8 cellular contexts compared by ENCODE assay signal in the genomic region with DNA sequence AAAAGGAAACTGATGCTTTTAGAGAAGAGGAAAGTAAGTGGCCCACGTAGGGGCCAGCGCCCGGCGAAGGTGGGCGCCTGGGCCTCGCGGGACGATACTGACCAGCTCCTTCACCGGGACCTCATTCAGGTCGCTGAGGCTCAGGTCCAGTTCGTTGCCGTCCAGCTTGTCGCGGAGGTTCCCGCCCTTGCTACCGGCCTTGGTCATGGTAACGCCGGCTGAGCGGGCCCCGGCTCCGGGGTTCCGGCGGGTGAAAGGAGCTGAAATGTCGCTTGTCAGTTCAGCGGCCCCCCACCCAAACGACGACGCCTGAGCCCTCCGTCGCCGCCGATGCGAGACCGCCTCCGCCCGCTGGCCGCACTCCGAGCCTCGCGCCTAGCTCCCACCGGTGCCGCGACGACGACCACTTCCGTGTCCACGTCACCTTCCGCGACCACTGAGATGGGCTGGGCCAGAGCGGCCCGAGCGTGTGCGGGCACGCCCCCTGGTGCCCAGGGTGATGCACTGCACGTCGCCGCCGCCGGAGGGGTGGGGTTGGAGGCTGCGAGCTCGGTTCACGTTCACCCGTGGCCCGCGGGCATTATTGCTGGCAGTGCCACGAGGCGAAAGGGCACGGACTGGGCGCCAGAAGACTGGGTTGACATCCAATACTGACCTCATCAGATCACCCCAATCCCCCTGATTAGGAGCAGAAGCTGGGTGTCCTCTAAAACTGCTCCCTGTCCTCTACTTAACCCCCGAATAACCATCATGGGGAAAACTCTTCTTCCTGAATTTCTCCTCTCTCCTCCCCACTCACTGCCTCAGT. TPM values are rescaled to one million over a fixed set of nuclear protein-coding genes. Genes with fewer than 3 reads are reported as not detected.
DNase-seq lines count a peak whose midpoint lies in the region; ATAC-seq and TF ChIP-seq lines count a peak whose summit lies in the region.

Gene LRRC59, minus strand, starts transcription at position 413 of the 808 bp plus-strand sequence. Its CDS starts 206 bp downstream, at position 207.

- CTCF ChIA-PET in activated naive CD4-positive, alpha-beta T cell treated with anti-CD3 and anti-CD28 coated beads for 36 hours (lab: Charles Lee), result interaction anchor here (0.6 to 4.5 kb wide), 31 partner anchors 8 to 389 kb away, joined by 3 to 56 read pairs (median 5); partner anchors contain the start of genes ACSF2, CACNA1G, EME1 and MRPL27

- intact Hi-C loops in activated naive CD4-positive, alpha-beta T cell treated with anti-CD3 and anti-CD28 coated beads for 36 hours (cut with micrococcal nuclease), result loop anchor here (1.0 to 5.0 kb wide), 4 partner anchors 24 to 82 kb away; partner anchors contain the start of genes ACSF2, EME1 and MRPL27

- TF ChIP-seq POLR2A in gastroesophageal sphincter (IDR thresholded peaks at IDR 0.05), result peak; percentile 78 to 85

- H3K27ac Mint-ChIP-seq in activated naive CD4-positive, alpha-beta T cell treated with anti-CD3 and anti-CD28 coated beads for 36 hours, result peak within 1 kb of the TSS; percentile 79

- peaks cover 32% of the 10 kb centered on the region for H3K4me1 Mint-ChIP-seq in activated naive CD4-positive, alpha-beta T cell treated with anti-CD3 and anti-CD28 coated beads for 36 hours (ENCODE audit: low read depth)

- H3K4me3 ChIP-seq in HAP-1 (peak within 1 kb of the TSS; percentile 92), MG63 (peak within 1 kb of the TSS; percentile 95), gastroesophageal sphincter (peak within 1 kb of the TSS; percentile 51 to 94)

- 3 to 8% methylated on average over 4 to 5 of the region's 70 CpGs for WGBS in gastroesophageal sphincter (ENCODE audit: low coverage in 1 of 2), 2 donors

- in situ Hi-C loops in HAP-1 (cut with MboI; ENCODE audit: low sequenced_read_pairs), result no loop called here

- peaks cover 3% of the 10 kb centered on the region for H3K9me3 Mint-ChIP-seq in activated naive CD4-positive, alpha-beta T cell treated with anti-CD3 and anti-CD28 coated beads for 36 hours

- no peaks in the 10 kb centered on the region for H3K27me3 Mint-ChIP-seq in activated naive CD4-positive, alpha-beta T cell treated with anti-CD3 and anti-CD28 coated beads for 36 hours (ENCODE audit: low read depth)

- DNase-seq in GM04504 (ENCODE audit: low read depth) (peak; percentile 68), HAP-1 (ENCODE audit: low spot score in 2 of 2) (peak; percentile 59 to 92), MG63 (peak; percentile 92), SK-N-DZ (ENCODE audit: low spot score) (peak; percentile 82), non-pigmented ciliary epithelial cell (ENCODE audit: low read depth) (peak; percentile 35), substantia nigra (lab: John Stamatoyannopoulos, UW) (peak; percentile 9 to 94 (median 75))
- DNase-seq in activated naive CD4-positive, alpha-beta T cell treated with anti-CD3 and anti-CD28 coated beads for 36 hours, result peak; percentile 92

- H3K36me3 ChIP-seq in HAP-1 (replicated peaks) (peaks cover 42% of the 10 kb centered on the region), MG63 (peaks cover 49% of the 10 kb centered on the region), gastroesophageal sphincter (peaks cover 0 to 31% of the 10 kb centered on the region in 2 donors)

- TF ChIP-seq CTCF in gastroesophageal sphincter (IDR thresholded peaks at IDR 0.05), result peak; percentile 83 to 98 (median 88)

- no peaks in the 10 kb centered on the region for H3K9me3 ChIP-seq in HAP-1
- H3K9me3 ChIP-seq in MG63, result no peaks in the 10 kb centered on the region
- no peaks in the 10 kb centered on the region for H3K9me3 ChIP-seq in gastroesophageal sphincter

- TF ChIP-seq EP300 in gastroesophageal sphincter (IDR thresholded peaks at IDR 0.05), result no peak

- H3K4me1 ChIP-seq in HAP-1 (peaks cover 14% of the 10 kb centered on the region), gastroesophageal sphincter (peaks cover 0 to 35% (median 17%) of the 10 kb centered on the region in 3 donors)

- no peaks in the 10 kb centered on the region for H3K27me3 ChIP-seq in HAP-1 (ENCODE audit: low read depth)
- H3K27me3 ChIP-seq in MG63, result no peaks in the 10 kb centered on the region
- H3K27me3 ChIP-seq in gastroesophageal sphincter, result no peaks in the 10 kb centered on the region

- peak within 1 kb of the TSS; percentile 20 to 86 (median 77) for H3K27ac ChIP-seq in gastroesophageal sphincter
- H3K27ac ChIP-seq in substantia nigra (ENCODE audit: low read depth, low read length, poor library complexity, severe bottlenecking), result peak within 1 kb of the TSS; percentile 47

- peak within 1 kb of the TSS; percentile 92 for H3K4me3 Mint-ChIP-seq in activated naive CD4-positive, alpha-beta T cell treated with anti-CD3 and anti-CD28 coated beads for 36 hours

- peak; percentile 98 for ATAC-seq in gastroesophageal sphincter

- H3K36me3 Mint-ChIP-seq in activated naive CD4-positive, alpha-beta T cell treated with anti-CD3 and anti-CD28 coated beads for 36 hours (ENCODE audit: low read depth), result peaks cover 21% of the 10 kb centered on the region

RNA-seq across cellular contexts. Expression of gene LRRC59, which starts in this region (rescaled TPM):
- 365 and 417 TPM in 2 replicates for total RNA-seq in MG63 (2014; rRNA removed; shearing (Covaris generic); ENCODE audit: low replicate concordance)
- 113 and 119 TPM in 2 replicates for polyA plus RNA-seq in SK-N-DZ (2014; cell fraction: cytosol; rRNA removed)
- polyA plus RNA-seq in SK-N-DZ (2014; cell fraction: nucleus; rRNA removed), result 53.3 and 54.9 TPM in 2 replicates
- total RNA-seq in activated naive CD4-positive, alpha-beta T cell treated with anti-CD3 and anti-CD28 coated beads for 36 hours, result 10 to 100 TPM; 48.1 to 50.1 TPM
- 10 to 100 TPM; 34.4 to 76.6 (median 50.3) TPM for total RNA-seq in gastroesophageal sphincter

Comparison
In these comparisons a context has a peak if more than half of its experiments do, and no peak if none do; other contexts are left out.
1. Peak in every context shown above with its lines: DNase-seq, ATAC-seq, H3K4me3 ChIP-seq and H3K27ac ChIP-seq.
2. DNase-seq: peak in every context shown above with its lines; median percentile 92 in MG63; 92 in activated naive CD4-positive, alpha-beta T cell treated with anti-CD3 and anti-CD28 coated beads for 36 hours; 82 in SK-N-DZ; 76 in HAP-1; 75 in substantia nigra; 68 in GM04504; 35 in non-pigmented ciliary epithelial cell.